ENCODE assay signal across 15 cellular contexts in the genomic region with DNA sequence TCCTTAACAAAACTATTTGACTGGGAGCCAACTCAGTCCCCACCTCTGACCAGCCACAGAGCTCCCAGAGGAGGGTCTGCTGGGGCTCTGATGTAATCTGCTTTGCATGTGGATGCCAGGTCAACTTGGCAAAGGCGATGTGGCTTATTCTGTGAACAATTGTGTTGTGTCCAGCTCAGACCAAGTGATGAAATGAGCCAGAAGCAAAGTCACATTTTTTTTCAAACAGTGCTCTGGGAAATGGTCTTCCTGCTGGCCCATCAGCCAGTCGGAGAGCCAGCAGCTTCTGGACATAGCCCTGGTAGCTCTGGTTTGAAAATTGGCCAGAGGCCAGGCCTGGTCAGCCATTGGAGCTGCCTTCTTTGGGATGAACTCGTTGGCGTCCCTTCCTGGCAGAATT.
A peak's percentile ranks its signal among the peaks of the same experiment; 100 is the strongest.
DNase-seq lines count a peak whose midpoint lies in the region; ATAC-seq and TF ChIP-seq lines count a peak whose summit lies in the region.
"Had no signal": no experiment of that assay in that cellular context is flagged by ENCODE, and none has a peak within 500 bp of the region (broad histone marks: within the 10 kb centered on the region; RNA-seq: fewer than 3 reads in every experiment).

No MANE protein-coding gene starts in this region.

- no peak overlapping the region for H3K4me3 Mint-ChIP-seq in chondrocyte (ENCODE audit: unreplicated experiment)
- H3K4me3 Mint-ChIP-seq: activated CD4-positive, alpha-beta memory T cell treated with anti-CD3 and anti-CD28 coated beads, Interleukin-2, amount 10 ng/mL, durations not matched to agents 7 days and 5 days; activated naive CD8-positive, alpha-beta T cell treated with anti-CD3 and anti-CD28 coated beads for 36 hours; T-helper 1 cell treated with Interleukin-12 subunit alpha and Interleukin-12 subunit beta and Interleukin-4 antibody, amounts not matched to agents 30 μg/mL and 1 μg/mL, for 36 hours had no signal

- H3K36me3 ChIP-seq in left ventricle myocardium inferior (no peaks in the 10 kb centered on the region), psoas muscle (ENCODE audit: insufficient read depth in 1 of 2, low read depth in 1 of 2) (no peaks in the 10 kb centered on the region), aorta (ENCODE audit: control insufficient read depth in 1 of 2, insufficient read depth in 2 of 2, low read length in 1 of 2) (no peaks in the 10 kb centered on the region)

- H3K4me1 Mint-ChIP-seq in chondrocyte (ENCODE audit: low read depth) = peaks cover 26% of the 10 kb centered on the region
- H3K4me1 Mint-ChIP-seq: activated CD4-positive, alpha-beta memory T cell treated with anti-CD3 and anti-CD28 coated beads, Interleukin-2, amount 10 ng/mL, durations not matched to agents 7 days and 5 days; activated naive CD8-positive, alpha-beta T cell treated with anti-CD3 and anti-CD28 coated beads for 36 hours had no signal

- intact Hi-C loops in left ventricle myocardium inferior (cut with micrococcal nuclease) = no loop called here
- intact Hi-C loops in psoas muscle (cut with DNase I) = no loop called here
- intact Hi-C loops in aorta (cut with DNase I) = no loop called here

- H3K9me3 Mint-ChIP-seq in chondrocyte (ENCODE audit: low read depth) = no peaks in the 10 kb centered on the region
- H3K9me3 Mint-ChIP-seq: activated CD4-positive, alpha-beta memory T cell treated with anti-CD3 and anti-CD28 coated beads, Interleukin-2, amount 10 ng/mL, durations not matched to agents 7 days and 5 days; activated naive CD8-positive, alpha-beta T cell treated with anti-CD3 and anti-CD28 coated beads for 36 hours; T-helper 1 cell treated with Interleukin-12 subunit alpha and Interleukin-12 subunit beta and Interleukin-4 antibody, amounts not matched to agents 30 μg/mL and 1 μg/mL, for 36 hours had no signal

- TF ChIP-seq CTCF in chondrocyte (IDR thresholded peaks at IDR 0.05) (no peak), left ventricle myocardium inferior (IDR thresholded peaks at IDR 0.05; ENCODE audit: borderline replicate concordance) (no peak), psoas muscle (IDR thresholded peaks at IDR 0.05) (no peak)

- H3K9me3 ChIP-seq in left ventricle myocardium inferior (replicated peaks) (no peaks in the 10 kb centered on the region), psoas muscle (no peaks in the 10 kb centered on the region), aorta (ENCODE audit: control insufficient read depth, low read length) (no peaks in the 10 kb centered on the region)

- no peaks in the 10 kb centered on the region for H3K27me3 Mint-ChIP-seq in chondrocyte (ENCODE audit: low read depth)
- H3K27me3 Mint-ChIP-seq: activated CD4-positive, alpha-beta memory T cell treated with anti-CD3 and anti-CD28 coated beads, Interleukin-2, amount 10 ng/mL, durations not matched to agents 7 days and 5 days; activated naive CD8-positive, alpha-beta T cell treated with anti-CD3 and anti-CD28 coated beads for 36 hours had no signal

- H3K27ac ChIP-seq in left ventricle myocardium inferior (replicated peaks) = peak overlapping the region; percentile 71
- peak overlapping the region; percentile 46 for H3K27ac ChIP-seq in psoas muscle
- H3K27ac ChIP-seq in aorta (ENCODE audit: low read depth in 1 of 2, low read length in 2 of 2) = no peak overlapping the region
- H3K27ac ChIP-seq: epithelial cell of prostate had no signal

- DNase-seq in chondrocyte (ENCODE audit: low spot score) (no peak), left ventricle myocardium inferior (peak; percentile 60), psoas muscle (peak; percentile 57 to 82), aorta (peak; percentile 79 to 80), NCI-H2081 treated with DMSO at 0.1 percent for 48 hours (lab: John Stamatoyannopoulos, UW) (no peak), erythroblast (lab: John Stamatoyannopoulos, UW) (no peak)
- DNase-seq in stimulated activated CD4-positive, alpha-beta T cell treated with anti-CD3 and anti-CD28 coated beads, Interleukin-4, amount 100 ng/mL, for 4 hours = no peak
- DNase-seq: activated CD4-positive, alpha-beta memory T cell treated with anti-CD3 and anti-CD28 coated beads, Interleukin-2, amount 10 ng/mL, durations not matched to agents 7 days and 5 days; activated naive CD8-positive, alpha-beta T cell treated with anti-CD3 and anti-CD28 coated beads for 36 hours; DMS153; mesendoderm; NCI-H1105; stimulated activated CD4-positive, alpha-beta T cell treated with anti-CD3 and anti-CD28 coated beads, Interleukin-12 subunit alpha, Interleukin-12 subunit beta, amount 100 ng/mL, for 4 hours had no signal

- H3K4me3 ChIP-seq in left ventricle myocardium inferior (no peak overlapping the region), psoas muscle (no peak overlapping the region), aorta (ENCODE audit: low read length in 2 of 2) (no peak overlapping the region)

- TF ChIP-seq POLR2A in erythroblast (IDR thresholded peaks at IDR 0.05; ENCODE audit: low read length) = no peak

- peak overlapping the region; percentile 76 for H3K27ac Mint-ChIP-seq in chondrocyte (ENCODE audit: unreplicated experiment)
- H3K27ac Mint-ChIP-seq: activated CD4-positive, alpha-beta memory T cell treated with anti-CD3 and anti-CD28 coated beads, Interleukin-2, amount 10 ng/mL, durations not matched to agents 7 days and 5 days; activated naive CD8-positive, alpha-beta T cell treated with anti-CD3 and anti-CD28 coated beads for 36 hours; T-helper 1 cell treated with Interleukin-12 subunit alpha and Interleukin-12 subunit beta and Interleukin-4 antibody, amounts not matched to agents 30 μg/mL and 1 μg/mL, for 36 hours had no signal

- H3K27me3 ChIP-seq in left ventricle myocardium inferior (ENCODE audit: low read depth) (no peaks in the 10 kb centered on the region), psoas muscle (ENCODE audit: insufficient read depth in 3 of 3, low read length in 2 of 3) (no peaks in the 10 kb centered on the region), aorta (ENCODE audit: control insufficient read depth in 1 of 2, insufficient read depth in 2 of 2, low read length in 1 of 2) (no peaks in the 10 kb centered on the region)

- ATAC-seq in psoas muscle = peak; percentile 45 to 72 (median 58)
- ATAC-seq in aorta (ENCODE audit: low FRiP score) = peak; percentile 87

- H3K4me1 ChIP-seq in left ventricle myocardium inferior = peaks cover 50% of the 10 kb centered on the region
- H3K4me1 ChIP-seq in psoas muscle = peaks cover 19% of the 10 kb centered on the region
- no peaks in the 10 kb centered on the region for H3K4me1 ChIP-seq in aorta (ENCODE audit: control insufficient read depth in 1 of 2, insufficient read depth in 2 of 2, low read length in 2 of 2)

- H3K36me3 Mint-ChIP-seq in chondrocyte (ENCODE audit: low read depth) = no peaks in the 10 kb centered on the region

- 31 to 38% (median 36%) methylated on average over 4 of the region's 4 CpGs for WGBS in psoas muscle, 3 donors
- WGBS in aorta, 2 donors = 6 to 16% methylated on average over 4 of the region's 4 CpGs

Comparison
In these comparisons a context has a peak if more than half of its experiments do, and no peak if none do; other contexts are left out.
1. DNase-seq: peak in left ventricle myocardium inferior (single experiment), psoas muscle (2 of 2) and aorta (2 of 2); none in chondrocyte (single experiment), stimulated activated CD4-positive, alpha-beta T cell treated with anti-CD3 and anti-CD28 coated beads, Interleukin-4, amount 100 ng/mL, for 4 hours (0 of 2), NCI-H2081 treated with DMSO at 0.1 percent for 48 hours (single experiment) and erythroblast (0 of 2).
2. H3K27ac ChIP-seq: peak in left ventricle myocardium inferior (single experiment) and psoas muscle (single experiment); none in aorta (0 of 2).